21 cellular contexts compared by ENCODE assay signal in genomic region chr1:117166076-117166475, GRCh38. TPM values are rescaled to one million over a fixed set of nuclear protein-coding genes. Genes with fewer than 3 reads are reported as not detected.
DNase-seq lines count a peak whose midpoint lies in the region; ATAC-seq, FAIRE-seq and TF ChIP-seq lines count a peak whose summit lies in the region.
"Had no signal": no experiment of that assay in that cellular context is flagged by ENCODE, and none has a peak within 500 bp of the region (broad histone marks: within the 10 kb centered on the region; RNA-seq: fewer than 3 reads in every experiment).

No MANE protein-coding gene starts in this region.

- no peak overlapping the region for H3K27ac ChIP-seq in lower lobe of right lung
- H3K27ac ChIP-seq in small intestine (ENCODE audit: low read depth in 1 of 2, low read length in 1 of 2): no peak overlapping the region
- H3K27ac ChIP-seq in spleen: no peak overlapping the region
- H3K27ac ChIP-seq: C4-2B, neutrophil had no signal

- intact Hi-C loops in lower lobe of right lung (cut with DNase I) (no loop called here), spleen (cut with DNase I; ENCODE audit: low total_unique reads) (no loop called here)

- H3K4me3 ChIP-seq in AG10803 (ENCODE audit: low read length) (no peak overlapping the region), choroid plexus epithelial cell (ENCODE audit: low read depth, low read length) (no peak overlapping the region), lower lobe of right lung (no peak overlapping the region), small intestine (ENCODE audit: low read depth in 1 of 2, low read length in 2 of 2) (no peak overlapping the region), spleen (no peak overlapping the region)
- H3K4me3 ChIP-seq: HAP-1, K562 had no signal

- no peak for FAIRE-seq in small intestine (lab: Jason Lieb, UNC)
- FAIRE-seq: K562, urothelium cell line had no signal

- H3K27me3 ChIP-seq in lower lobe of right lung (ENCODE audit: low read depth) (no peaks in the 10 kb centered on the region), small intestine (ENCODE audit: control insufficient read depth in 2 of 2, insufficient read depth in 2 of 2, low read length in 2 of 2) (peaks cover 0 to 2% of the 10 kb centered on the region in 2 donors), spleen (replicated peaks in 1 of 7) (no peaks in the 10 kb centered on the region)
- H3K27me3 ChIP-seq: neutrophil had no signal

- no peaks in the 10 kb centered on the region for H3K4me1 ChIP-seq in lower lobe of right lung
- H3K4me1 ChIP-seq in small intestine (ENCODE audit: control insufficient read depth in 2 of 2, insufficient read depth in 1 of 2, low read depth in 1 of 2, low read length in 1 of 2): no peaks in the 10 kb centered on the region
- no peaks in the 10 kb centered on the region for H3K4me1 ChIP-seq in spleen
- H3K4me1 ChIP-seq: HAP-1 had no signal

- TF ChIP-seq CTCF in AG10803 (conservative IDR thresholded peaks at IDR 0.05; ENCODE audit: low read length): no peak
- TF ChIP-seq CTCF in choroid plexus epithelial cell (conservative IDR thresholded peaks at IDR 0.05; ENCODE audit: low read depth, low read length): no peak
- TF ChIP-seq CTCF in lower lobe of right lung (IDR thresholded peaks at IDR 0.05): no peak
- TF ChIP-seq CTCF in spleen (IDR thresholded peaks at IDR 0.05 in 8 of 11, conservative IDR thresholded peaks at IDR 0.05 in 3 of 11): no peak

- TF ChIP-seq POLR2A in spleen (IDR thresholded peaks at IDR 0.05): no peak

- WGBS in small intestine, 3 donors: 69 to 100% (median 100%) methylated on average over 2 of the region's 2 CpGs
- WGBS in spleen, 5 donors: 65 to 93% (median 89%) methylated on average over 2 of the region's 2 CpGs

- H3K36me3 ChIP-seq in lower lobe of right lung (no peaks in the 10 kb centered on the region), small intestine (ENCODE audit: control insufficient read depth in 2 of 2, insufficient read depth in 2 of 2, low read length in 2 of 2) (no peaks in the 10 kb centered on the region), spleen (no peaks in the 10 kb centered on the region)
- H3K36me3 ChIP-seq: HAP-1, neutrophil had no signal

- DNase-seq in AG10803 (ENCODE audit: low read depth) (peak; percentile 34), LHCN-M2 (ENCODE audit: low read depth) (peak; percentile 70), choroid plexus epithelial cell (ENCODE audit: low read depth) (peak; percentile 63), lower lobe of right lung (no peak), ecto neural progenitor cell (ENCODE audit: low spot score) (no peak), small intestine (no peak), spleen (no peak)
- DNase-seq: activated CD4-positive, alpha-beta memory T cell treated with anti-CD3 and anti-CD28 coated beads for 36 hours; foreskin melanocyte; NCI-H1105 treated with DMSO at 0.1 percent for 48 hours; NCI-H2227 treated with DMSO at 0.1 percent for 48 hours; stimulated activated naive B cell treated with anti-CD40 and anti-IgM and Interleukin-4, amounts not matched to agents 10 μg/mL and 1 μg/mL and 100 μg/mL, for 72 hours had no signal

- no peaks in the 10 kb centered on the region for H3K9me3 ChIP-seq in lower lobe of right lung
- H3K9me3 ChIP-seq in small intestine (ENCODE audit: control insufficient read depth, low read depth): no peaks in the 10 kb centered on the region
- no peaks in the 10 kb centered on the region for H3K9me3 ChIP-seq in spleen
- H3K9me3 ChIP-seq: HAP-1, neutrophil had no signal

- ATAC-seq in lower lobe of right lung: peak; percentile 91 to 93
- ATAC-seq in GM21825 (IDR thresholded peaks at IDR 0.05; ENCODE audit: unreplicated experiment): no peak
- ATAC-seq: K562; SK-N-SH treated with all-trans-retinoic acid at 6 μM for 48 hours; stimulated activated naive B cell treated with anti-CD40 and anti-IgM and Interleukin-4, amounts not matched to agents 10 μg/mL and 1 μg/mL and 100 μg/mL, for 72 hours had no signal

RNA-seq across cellular contexts. Expression of gene TRIM45, which starts 44.5 kb away (rescaled TPM):
- total RNA-seq in LHCN-M2 (2014; rRNA removed) (1.9 and 2.6 TPM in 2 replicates), lower lobe of right lung (2.1 TPM), spleen (1 to 10 TPM; 1.5 to 4.0 (median 1.9) TPM)
- 1.5 TPM for polyA plus RNA-seq in LHCN-M2 (2012)
- polyA plus RNA-seq in small intestine (1 to 10 TPM; 1.9 to 4.7 (median 3.2) TPM), spleen (1 to 10 TPM; 1.2 to 8.1 (median 4.4) TPM)

RNA-seq across cellular contexts. Expression of gene VTCN1, which starts 44.7 kb away (rescaled TPM):
- total RNA-seq in LHCN-M2 (2014; rRNA removed) (not detected in 2 replicates), lower lobe of right lung (0.77 TPM), spleen (not detected)
- polyA plus RNA-seq in LHCN-M2 (2012): 0.02 TPM
- polyA plus RNA-seq in small intestine (under 1 TPM in 2 of 3 donors, not detected in 1; 0.03 to 0.27 TPM), spleen (not detected)
- total RNA-seq: activated CD4-positive, alpha-beta memory T cell treated with anti-CD3 and anti-CD28 coated beads for 36 hours; dermis microvascular lymphatic vessel endothelial cell; K562; skeletal muscle tissue had no signal
- polyA plus RNA-seq: K562 had no signal

Comparison
In these comparisons a context has a peak if more than half of its experiments do, and no peak if none do; other contexts are left out.
1. DNase-seq: peak in AG10803 (single experiment), LHCN-M2 (single experiment) and choroid plexus epithelial cell (single experiment); none in lower lobe of right lung (single experiment), ecto neural progenitor cell (single experiment), small intestine (single experiment) and spleen (single experiment).